34 cellular contexts compared by ENCODE assay signal in the genomic region with DNA sequence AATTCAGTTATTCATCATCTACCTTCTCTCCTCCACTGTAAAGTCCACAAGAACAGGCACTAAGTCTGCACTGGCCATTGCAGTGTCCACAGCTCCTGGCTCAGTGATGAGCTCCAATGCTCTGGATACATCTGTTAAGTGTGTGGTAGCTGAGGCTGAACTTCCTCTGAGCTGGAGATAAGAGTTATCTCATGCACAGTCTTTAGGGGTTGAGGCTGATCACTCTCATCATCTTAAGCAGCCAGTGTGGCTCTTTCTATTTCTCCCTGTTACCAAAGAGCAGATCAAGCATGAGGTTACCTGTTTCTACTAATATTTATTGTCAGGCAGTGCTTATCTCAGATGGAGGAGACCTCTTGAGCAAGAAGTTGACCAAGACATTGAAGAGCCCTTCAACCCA. TPM values are rescaled to one million over a fixed set of nuclear protein-coding genes. Genes with fewer than 3 reads are reported as not detected.
"Had no signal": no experiment of that assay in that cellular context is flagged by ENCODE, and none has a peak within 500 bp of the region (broad histone marks: within the 10 kb centered on the region; RNA-seq: fewer than 3 reads in every experiment).

No MANE protein-coding gene starts in this region.

- H3K9me3 ChIP-seq: colonic mucosa, esophagus squamous epithelium, gastrocnemius medialis, left lung, lower lobe of right lung, mucosa of descending colon had no signal

- H3K27me3 ChIP-seq: gastrocnemius medialis had no signal

- H3K4me3 ChIP-seq: colonic mucosa, esophagus squamous epithelium, gastrocnemius medialis, heart right ventricle, left lung, lower lobe of right lung, mucosa of descending colon had no signal

- ATAC-seq: effector memory CD8-positive, alpha-beta T cell; esophagus mucosa; gastrocnemius medialis; heart right ventricle; left cardiac atrium; left lung; left ventricle myocardium superior; lower lobe of right lung; mucosa of descending colon had no signal

- FAIRE-seq: endometrium, islet of Langerhans, keratinocyte had no signal

- H3K4me1 ChIP-seq: colonic mucosa, gastrocnemius medialis, heart right ventricle, left lung, lower lobe of right lung had no signal

- DNase-seq: colonic mucosa; cortex of kidney; effector CD8-positive, alpha-beta T cell; effector memory CD8-positive, alpha-beta T cell; endodermal cell; erythroblast; esophagus squamous epithelium; foreskin fibroblast; foreskin melanocyte; gastrocnemius medialis; glutamatergic neuron; head of caudate nucleus; heart right ventricle; hippocampal formation; left cardiac atrium; left lung; left ventricle myocardium superior; lower lobe of right lung; mesenchymal stem cell; mucosa of descending colon; naive B cell had no signal

- H3K36me3 ChIP-seq: colonic mucosa, esophagus squamous epithelium, gastrocnemius medialis, heart right ventricle, left lung, lower lobe of right lung had no signal

- H3K27ac ChIP-seq: colonic mucosa, epithelial cell of prostate, esophagus squamous epithelium, gastrocnemius medialis, heart right ventricle, left lung, lower lobe of right lung had no signal

RNA-seq across cellular contexts. Expression of gene OR10H2, which starts 6.6 kb away (rescaled TPM):
- total RNA-seq: colonic mucosa, dermis microvascular lymphatic vessel endothelial cell, endodermal cell, esophagus mucosa, esophagus squamous epithelium, gastrocnemius medialis, glomerular endothelial cell, heart right ventricle, kidney epithelial cell, left cardiac atrium, left lung, left ventricle myocardium superior, lower leg skin, lower lobe of right lung, lung microvascular endothelial cell, mesenteric fat pad, mesothelial cell of epicardium, mucosa of descending colon, myocyte had no signal
- polyA plus RNA-seq: heart right ventricle, keratinocyte had no signal

RNA-seq across cellular contexts. Expression of gene OR10H3, which starts 16.6 kb away (rescaled TPM):
- total RNA-seq: colonic mucosa, dermis microvascular lymphatic vessel endothelial cell, endodermal cell, esophagus mucosa, esophagus squamous epithelium, gastrocnemius medialis, glomerular endothelial cell, heart right ventricle, kidney epithelial cell, left cardiac atrium, left lung, left ventricle myocardium superior, lower leg skin, lower lobe of right lung, lung microvascular endothelial cell, mesenteric fat pad, mesothelial cell of epicardium, mucosa of descending colon, myocyte had no signal
- polyA plus RNA-seq: heart right ventricle, keratinocyte had no signal

RNA-seq across cellular contexts. Expression of gene CYP4F12, which starts 48.3 kb away (rescaled TPM):
- total RNA-seq: dermis microvascular lymphatic vessel endothelial cell, endodermal cell, glomerular endothelial cell, kidney epithelial cell, lung microvascular endothelial cell, mesothelial cell of epicardium, myocyte had no signal
